Comparison of ENCODE assay signal across 19 cellular contexts in the genomic region with DNA sequence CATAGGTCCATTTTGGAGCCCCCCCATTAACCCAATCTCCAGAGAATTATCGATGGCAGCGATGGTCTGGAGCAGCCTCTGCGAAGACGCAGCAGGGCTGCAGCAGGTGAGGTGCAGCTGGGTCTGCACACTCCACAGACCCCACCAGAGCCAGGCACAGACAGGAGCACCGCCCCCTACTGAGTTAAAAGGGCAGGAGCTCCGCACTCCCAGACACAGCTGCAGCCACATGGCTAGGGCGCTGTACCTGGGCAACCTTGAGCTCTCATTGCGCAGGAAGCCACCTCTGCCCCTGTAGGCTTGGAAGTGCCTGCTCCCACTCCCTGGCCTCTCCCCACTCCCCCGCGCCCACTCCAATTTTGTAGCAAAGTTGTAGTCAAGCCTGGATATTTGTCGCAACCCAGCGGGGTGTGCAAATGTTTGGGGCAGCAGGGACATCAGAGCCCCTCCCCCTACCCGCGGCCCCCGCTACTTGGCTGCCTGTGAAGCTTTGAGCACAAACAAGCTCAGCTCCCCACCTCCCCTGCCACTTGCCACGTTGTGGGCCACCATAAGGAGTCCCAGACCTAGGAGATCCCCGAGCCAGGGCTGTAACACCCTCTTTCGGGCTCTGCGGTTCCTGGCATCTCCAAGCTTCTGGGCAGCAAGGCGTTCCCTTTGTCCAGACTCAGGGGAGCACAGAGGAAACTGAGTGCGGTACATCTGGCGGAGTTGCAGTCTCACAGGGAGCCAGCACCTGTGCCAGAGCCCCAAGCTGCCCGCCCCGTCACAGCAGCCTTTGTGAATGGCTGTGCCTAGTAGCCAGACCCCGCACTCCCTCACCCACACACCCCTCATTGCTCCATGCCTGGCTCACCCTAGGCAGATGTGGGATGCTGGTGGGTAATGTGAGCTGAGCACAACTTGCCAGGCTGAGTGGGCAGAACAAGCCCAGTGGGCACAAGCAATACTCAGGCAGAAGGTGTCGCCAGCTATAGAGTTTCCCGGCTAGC.
DNase-seq lines count a peak whose midpoint lies in the region; ATAC-seq and TF ChIP-seq lines count a peak whose summit lies in the region.
"Had no signal": no experiment of that assay in that cellular context is flagged by ENCODE, and none has a peak within 500 bp of the region (broad histone marks: within the 10 kb centered on the region; RNA-seq: fewer than 3 reads in every experiment).

No MANE protein-coding gene starts in this region.

- WGBS in H9 (ENCODE audit: extremely low coverage, insufficient read length, low lambda C conversion rate), result no CpG with 5 or more reads among the region's 27 CpGs

- peak; percentile 22 for DNase-seq in ELF-1 (ENCODE audit: low read depth, low spot score)
- peak; percentile 56 for DNase-seq in H9
- peak; percentile 31 for DNase-seq in iPS-NIHi7 (ENCODE audit: extremely low spot score)
- no peak for DNase-seq in activated CD4-positive, alpha-beta T cell treated with anti-CD3 and anti-CD28 coated beads, Interleukin-2, amount 50 U/mL, for 4 hours
- DNase-seq in dedifferentiated amniotic fluid mesenchymal stem cell (ENCODE audit: extremely low spot score), result no peak
- DNase-seq: GDM1, KG1, NCI-H1092 treated with DMSO at 0.1 percent for 48 hours, NCI-H2029 treated with DMSO at 0.1 percent for 48 hours, NCI-H2171 treated with DMSO at 0.1 percent for 48 hours, NCI-H524 treated with DMSO at 0.1 percent for 48 hours, NCI-H82, SJCRH30 had no signal

- no peak overlapping the region for H2BK5ac ChIP-seq in H9 (ENCODE audit: insufficient read length, low read length)

- H3K23me2 ChIP-seq in H9 (ENCODE audit: insufficient read length, low read depth, low read length, poor library complexity, severe bottlenecking), result no peaks in the 10 kb centered on the region

- no peak overlapping the region for H3T11ph ChIP-seq in H9 (ENCODE audit: low read length)

- no peak overlapping the region for H2BK120ac ChIP-seq in H9 (ENCODE audit: low read depth, low read length, poor library complexity, severe bottlenecking)

- H3K4me3 Mint-ChIP-seq in H9, result no peak overlapping the region
- H3K4me3 Mint-ChIP-seq in stimulated activated memory B cell treated with anti-CD40 and anti-IgM and Interleukin-4, amounts not matched to agents 10 μg/mL and 1 μg/mL and 100 μg/mL, for 72 hours, result no peak overlapping the region
- H3K4me3 Mint-ChIP-seq: B cell, CD14-positive monocyte had no signal

- H3K27me3 Mint-ChIP-seq in H9 (ENCODE audit: low read depth), result no peaks in the 10 kb centered on the region
- H3K27me3 Mint-ChIP-seq in stimulated activated memory B cell treated with anti-CD40 and anti-IgM and Interleukin-4, amounts not matched to agents 10 μg/mL and 1 μg/mL and 100 μg/mL, for 72 hours, result no peaks in the 10 kb centered on the region
- H3K27me3 Mint-ChIP-seq: B cell had no signal

- no peaks in the 10 kb centered on the region for H3K9me3 ChIP-seq in H9 (ENCODE audit: control insufficient read depth, low read depth, low read length)
- H3K9me3 ChIP-seq: A549, HAP-1, SJCRH30 had no signal

- H4K5ac ChIP-seq in H9 (ENCODE audit: insufficient read length, low read depth, low read length), result no peak overlapping the region

- no peak overlapping the region for H3K4ac ChIP-seq in H9 (ENCODE audit: low read depth, low read length)

- H3K79me2 ChIP-seq in H9 (ENCODE audit: insufficient read depth, low read length), result no peaks in the 10 kb centered on the region

- H2BK12ac ChIP-seq in H9 (ENCODE audit: insufficient read length, low read depth, low read length), result no peak overlapping the region

- no peak overlapping the region for H4K8ac ChIP-seq in H9 (replicated peaks; ENCODE audit: insufficient read length, low read depth, low read length)

- no peaks in the 10 kb centered on the region for H3K4me1 ChIP-seq in H9 (ENCODE audit: insufficient read depth, low read length)
- H3K4me1 ChIP-seq: A549, HAP-1, SJCRH30 had no signal

- no peak overlapping the region for H3K4me2 ChIP-seq in H9 (ENCODE audit: insufficient read depth, insufficient read length, low read length)
- H3K4me2 ChIP-seq: A549 had no signal

- H3K4me1 Mint-ChIP-seq in H9, result no peaks in the 10 kb centered on the region
- no peaks in the 10 kb centered on the region for H3K4me1 Mint-ChIP-seq in stimulated activated memory B cell treated with anti-CD40 and anti-IgM and Interleukin-4, amounts not matched to agents 10 μg/mL and 1 μg/mL and 100 μg/mL, for 72 hours
- H3K4me1 Mint-ChIP-seq: B cell, CD14-positive monocyte had no signal

- no peak overlapping the region for H3K18ac ChIP-seq in H9 (ENCODE audit: insufficient read length, low read depth, low read length)

- TF ChIP-seq CTCF in H9 (conservative IDR thresholded peaks at IDR 0.05), result peak; percentile 29; the same call in 1 of the 3 replicates

- H2BK20ac ChIP-seq in H9 (ENCODE audit: low read depth, low read length, poor library complexity, severe bottlenecking), result no peak overlapping the region

- H3K27ac ChIP-seq in H9 (ENCODE audit: insufficient read length, low read depth, low read length), result no peak overlapping the region
- H3K27ac ChIP-seq: A549, SJCRH30 had no signal

- no peak overlapping the region; a peak in 1 of 7 replicates for H3K27ac Mint-ChIP-seq in H9
- no peak overlapping the region for H3K27ac Mint-ChIP-seq in stimulated activated memory B cell treated with anti-CD40 and anti-IgM and Interleukin-4, amounts not matched to agents 10 μg/mL and 1 μg/mL and 100 μg/mL, for 72 hours
- H3K27ac Mint-ChIP-seq: B cell had no signal

- H3K9ac ChIP-seq in H9 (ENCODE audit: extremely low read depth, insufficient read length, low read length), result no peak overlapping the region

- no peak overlapping the region for H4K91ac ChIP-seq in H9 (ENCODE audit: insufficient read length, low read depth, low read length)

- H4K20me1 ChIP-seq in H9 (ENCODE audit: control insufficient read depth, insufficient read depth, insufficient read length), result no peaks in the 10 kb centered on the region

- H3K27me3 ChIP-seq in H9 (ENCODE audit: insufficient read depth, low read length), result no peaks in the 10 kb centered on the region
- H3K27me3 ChIP-seq: SJCRH30 had no signal

- no peak overlapping the region for H3K56ac ChIP-seq in H9 (ENCODE audit: insufficient read length, low read depth, low read length)

- H3K79me1 ChIP-seq in H9 (ENCODE audit: insufficient read depth, low read depth, low read length, poor library complexity, severe bottlenecking), result no peaks in the 10 kb centered on the region

- no peak overlapping the region for H2AFZ ChIP-seq in H9 (ENCODE audit: low read length)

- no peaks in the 10 kb centered on the region; a peak in 1 of 7 replicates for H3K36me3 Mint-ChIP-seq in H9 (ENCODE audit: insufficient read depth in 1 of 3, low read depth in 3 of 3)
- H3K36me3 Mint-ChIP-seq in stimulated activated memory B cell treated with anti-CD40 and anti-IgM and Interleukin-4, amounts not matched to agents 10 μg/mL and 1 μg/mL and 100 μg/mL, for 72 hours, result no peaks in the 10 kb centered on the region
- H3K36me3 Mint-ChIP-seq: CD14-positive monocyte had no signal

- no peak overlapping the region for H3K23ac ChIP-seq in H9 (ENCODE audit: insufficient read length, low read depth, low read length)

- H3K14ac ChIP-seq in H9 (ENCODE audit: insufficient read depth, low read length), result no peak overlapping the region

- no peak overlapping the region for H2AK5ac ChIP-seq in H9 (ENCODE audit: insufficient read length, low read length)

- no peaks in the 10 kb centered on the region; a peak in 1 of 5 replicates for H3K9me3 Mint-ChIP-seq in H9
- peaks cover 2% of the 10 kb centered on the region for H3K9me3 Mint-ChIP-seq in stimulated activated memory B cell treated with anti-CD40 and anti-IgM and Interleukin-4, amounts not matched to agents 10 μg/mL and 1 μg/mL and 100 μg/mL, for 72 hours

- peak; percentile 34 for ATAC-seq in stimulated activated memory B cell treated with anti-CD40 and anti-IgM and Interleukin-4, amounts not matched to agents 10 μg/mL and 1 μg/mL and 100 μg/mL, for 72 hours
- no peak for ATAC-seq in GM19328 (IDR thresholded peaks at IDR 0.05; ENCODE audit: unreplicated experiment)
- ATAC-seq: A549 had no signal

- H2BK15ac ChIP-seq in H9 (ENCODE audit: low read depth, low read length), result no peak overlapping the region

Comparison
In these comparisons a context has a peak if more than half of its experiments do, and no peak if none do; other contexts are left out.
1. DNase-seq: peak in ELF-1 (single experiment), H9 (single experiment) and iPS-NIHi7 (single experiment); none in activated CD4-positive, alpha-beta T cell treated with anti-CD3 and anti-CD28 coated beads, Interleukin-2, amount 50 U/mL, for 4 hours (0 of 2) and dedifferentiated amniotic fluid mesenchymal stem cell (single experiment).